1 cellular context compared by ENCODE assay signal in genomic region chr6:143806282-143807102, GRCh38.
A peak's percentile ranks its signal among the peaks of the same experiment; 100 is the strongest.
TF ChIP-seq lines count a peak whose summit lies in the region.

No MANE protein-coding gene starts in this region.

TF ChIP-seq in K562, 482 proteins besides CTCF, POLR2A, EP300 and RAD21 (continued from another document and continues in another):
- TF ChIP-seq CUX1 (CRISPR knock-in tag; IDR thresholded peaks at IDR 0.05): peak; percentile 68; the same call in 1 of the 2 replicates
- TF ChIP-seq NCOA6 (IDR thresholded peaks at IDR 0.05): no peak
- no peak for TF ChIP-seq SREBF2 (CRISPR knock-in tag; IDR thresholded peaks at IDR 0.05)
- no peak for TF ChIP-seq ZNF232 (CRISPR knock-in tag; IDR thresholded peaks at IDR 0.05)
- peak; percentile 93 for TF ChIP-seq ZNF583 (CRISPR knock-in tag; IDR thresholded peaks at IDR 0.05)
- no peak for TF ChIP-seq ZHX1 (conservative IDR thresholded peaks at IDR 0.05; ENCODE audit: low read length)
- peak; percentile 84 for TF ChIP-seq E2F3 (CRISPR knock-in tag; IDR thresholded peaks at IDR 0.05)
- TF ChIP-seq CAMTA2 (CRISPR knock-in tag; conservative IDR thresholded peaks at IDR 0.05): no peak
- peak; percentile 91; the same call in 1 of the 2 replicates for TF ChIP-seq ZNF584 (CRISPR knock-in tag; IDR thresholded peaks at IDR 0.05; ENCODE audit: low read depth)
- peak in 1 of 2 experiments; percentile 57; a peak in 2 of 4 replicates for TF ChIP-seq TRIM24 (IDR thresholded peaks at IDR 0.05)
- TF ChIP-seq MGA (IDR thresholded peaks at IDR 0.05): peak; percentile 26
- peak; percentile 95 for TF ChIP-seq ARID1B (IDR thresholded peaks at IDR 0.05)
- 0 out of 2 replicates have a peak, but pooled peaks have one; percentile 72 for TF ChIP-seq CHAMP1 (IDR thresholded peaks at IDR 0.05)
- peak; percentile 74; the same call in 1 of the 2 replicates for TF ChIP-seq NCOA1 (IDR thresholded peaks at IDR 0.05; ENCODE audit: low read depth)
- peak; percentile 28; the same call in 1 of the 2 replicates for TF ChIP-seq ARID3A (IDR thresholded peaks at IDR 0.05; ENCODE audit: borderline replicate concordance, low read depth, low read length)
- no peak for TF ChIP-seq HES1 (IDR thresholded peaks at IDR 0.05; ENCODE audit: low read depth)
- TF ChIP-seq GTF3C2 (IDR thresholded peaks at IDR 0.05; ENCODE audit: borderline replicate concordance, extremely low read depth, insufficient read length): no peak
- TF ChIP-seq FOS (IDR thresholded peaks at IDR 0.05; ENCODE audit: extremely low read depth, insufficient read length): peak; percentile 75
- TF ChIP-seq GABPA (tag; conservative IDR thresholded peaks at IDR 0.05; ENCODE audit: low read depth): peak; percentile 6; the same call in 1 of the 2 replicates
